Comparison of ENCODE assay signal across 1 cellular context in genomic region chr12:104106965-104107364, GRCh38.
TF ChIP-seq lines count a peak whose summit lies in the region.

No MANE protein-coding gene starts in this region.

TF ChIP-seq in GM12878, 131 proteins besides CTCF, POLR2A, EP300 and RAD21:
- TF ChIP-seq ESRRA (IDR thresholded peaks at IDR 0.05; ENCODE audit: low read length), result no peak
- no peak for TF ChIP-seq ZNF24 (IDR thresholded peaks at IDR 0.05)
- peak; percentile 88 for TF ChIP-seq SPI1 (IDR thresholded peaks at IDR 0.05; ENCODE audit: borderline replicate concordance, insufficient read depth, low read depth, low read length)
